In the genomic region with DNA sequence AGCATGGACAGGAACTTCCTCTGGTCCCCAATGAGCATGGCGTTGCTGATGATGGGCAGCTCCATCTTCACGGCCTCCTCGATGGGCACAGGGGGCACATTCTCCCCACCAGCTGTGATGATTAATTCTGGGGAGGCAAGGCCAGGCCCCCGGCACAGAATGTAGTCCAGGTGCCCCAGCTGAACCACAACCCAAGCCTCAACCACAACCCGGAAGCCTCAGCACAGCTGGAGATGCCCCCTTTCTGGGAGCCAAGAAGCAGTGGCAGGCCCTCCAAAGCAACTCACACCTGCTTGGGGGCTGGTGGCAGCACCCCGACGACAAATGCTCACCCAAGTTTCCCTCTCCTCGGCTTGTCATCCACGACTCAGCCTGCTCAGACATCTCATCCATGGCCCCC, we compare ENCODE assay signal across 16 cellular contexts. TPM values are rescaled to one million over a fixed set of nuclear protein-coding genes. Genes with fewer than 3 reads are reported as not detected.
DNase-seq lines count a peak whose midpoint lies in the region; ATAC-seq, FAIRE-seq and TF ChIP-seq lines count a peak whose summit lies in the region.
"Had no signal": no experiment of that assay in that cellular context is flagged by ENCODE, and none has a peak within 500 bp of the region (broad histone marks: within the 10 kb centered on the region; RNA-seq: fewer than 3 reads in every experiment).

No MANE protein-coding gene starts in this region.

- H3K27ac ChIP-seq in CD8-positive, alpha-beta T cell (ENCODE audit: low read depth, low read length) = no peak overlapping the region
- no peak overlapping the region for H3K27ac ChIP-seq in hepatocyte
- no peak overlapping the region for H3K27ac ChIP-seq in pancreas
- H3K27ac ChIP-seq: gastroesophageal sphincter, right lobe of liver, WERI-Rb-1 had no signal

- no peaks in the 10 kb centered on the region for H3K79me2 ChIP-seq in hepatocyte

- no peaks in the 10 kb centered on the region for H3K9me2 ChIP-seq in hepatocyte (replicated peaks; ENCODE audit: insufficient read depth)

- ATAC-seq in CD8-positive, alpha-beta T cell = peak; percentile 30
- ATAC-seq in HG02678 (IDR thresholded peaks at IDR 0.05; ENCODE audit: unreplicated experiment) (peak; percentile 43), activated B cell treated with CpG ODN at 0.5 μM for 24 hours (ENCODE audit: low read depth) (peak; percentile 29), pancreas (no peak)
- peak; percentile 70 to 77 for ATAC-seq in naive thymus-derived CD8-positive, alpha-beta T cell
- ATAC-seq: gastroesophageal sphincter had no signal

- TF ChIP-seq CTCF in CD8-positive, alpha-beta T cell (IDR thresholded peaks at IDR 0.05) = no peak
- TF ChIP-seq CTCF in activated B cell treated with CpG ODN at 0.5 μM for 24 hours (IDR thresholded peaks at IDR 0.05) (no peak), hepatocyte (IDR thresholded peaks at IDR 0.05; ENCODE audit: poor library complexity) (no peak), pancreas (IDR thresholded peaks at IDR 0.05) (no peak)

- no peaks in the 10 kb centered on the region for H3K36me3 ChIP-seq in CD8-positive, alpha-beta T cell (ENCODE audit: insufficient read depth, low read length)
- H3K36me3 ChIP-seq in hepatocyte (replicated peaks; ENCODE audit: insufficient read depth, low read depth) (no peaks in the 10 kb centered on the region), pancreas (peaks cover 0 to 15% (median 0%) of the 10 kb centered on the region in 3 donors)

- POLR2A ChIA-PET in CD8-positive, alpha-beta T cell (lab: Charles Lee) = no interaction called here
- POLR2A ChIA-PET in activated B cell treated with CpG ODN at 0.5 μM for 24 hours (lab: Charles Lee) = interaction anchor here (0.6 to 6.3 kb wide), 4 partner anchors 12 to 112 kb away, joined by 3 to 86 read pairs (median 5); partner anchors contain the start of genes CIB2 and IDH3A
- POLR2A ChIA-PET in naive thymus-derived CD8-positive, alpha-beta T cell (lab: Charles Lee) = no interaction called here

- H3K4me1 ChIP-seq in CD8-positive, alpha-beta T cell (ENCODE audit: insufficient read depth, low read length) = peaks cover 17% of the 10 kb centered on the region
- H3K4me1 ChIP-seq in hepatocyte (ENCODE audit: insufficient read depth) (no peaks in the 10 kb centered on the region), pancreas (no peaks in the 10 kb centered on the region)
- H3K4me1 ChIP-seq: right lobe of liver had no signal

- peak overlapping the region; percentile 16 for H3K4me3 Mint-ChIP-seq in CD8-positive, alpha-beta T cell
- peak overlapping the region; percentile 46 for H3K4me3 Mint-ChIP-seq in activated B cell treated with CpG ODN at 0.5 μM for 24 hours
- H3K4me3 Mint-ChIP-seq in naive thymus-derived CD8-positive, alpha-beta T cell = peak overlapping the region in 8 of 10 donors; percentile 16 to 73 (median 44)

- no peak for FAIRE-seq in pancreas (lab: Jason Lieb, UNC)

- no peaks in the 10 kb centered on the region for H3K9me3 Mint-ChIP-seq in CD8-positive, alpha-beta T cell
- H3K9me3 Mint-ChIP-seq in activated B cell treated with CpG ODN at 0.5 μM for 24 hours = no peaks in the 10 kb centered on the region
- no peaks in the 10 kb centered on the region for H3K9me3 Mint-ChIP-seq in naive thymus-derived CD8-positive, alpha-beta T cell

- H3K4me3 ChIP-seq in CD8-positive, alpha-beta T cell (ENCODE audit: low read depth, low read length) = no peak overlapping the region
- H3K4me3 ChIP-seq in hepatocyte = no peak overlapping the region
- H3K4me3 ChIP-seq in pancreas = no peak overlapping the region
- H3K4me3 ChIP-seq: gastroesophageal sphincter, lung, right lobe of liver had no signal

- no peaks in the 10 kb centered on the region for H3K27me3 ChIP-seq in CD8-positive, alpha-beta T cell (ENCODE audit: insufficient read depth, low read length)
- no peaks in the 10 kb centered on the region for H3K27me3 ChIP-seq in hepatocyte
- no peaks in the 10 kb centered on the region for H3K27me3 ChIP-seq in pancreas
- H3K27me3 ChIP-seq: gastroesophageal sphincter, right lobe of liver had no signal

- H2AFZ ChIP-seq in hepatocyte = no peak overlapping the region

- H3K4me1 Mint-ChIP-seq in CD8-positive, alpha-beta T cell (ENCODE audit: low read depth) = peaks cover 25% of the 10 kb centered on the region
- peaks cover 68% of the 10 kb centered on the region for H3K4me1 Mint-ChIP-seq in activated B cell treated with CpG ODN at 0.5 μM for 24 hours
- peaks cover 14 to 52% (median 24%) of the 10 kb centered on the region in 4 donors for H3K4me1 Mint-ChIP-seq in naive thymus-derived CD8-positive, alpha-beta T cell

- H3K4me2 ChIP-seq in hepatocyte = no peak overlapping the region

- 91% methylated on average over 9 of the region's 9 CpGs for WGBS in hepatocyte (ENCODE audit: low lambda C conversion rate, missing lambda C conversion rate)
- 70 to 87% methylated on average over 9 of the region's 9 CpGs for WGBS in pancreas, 2 donors

- peaks cover 3% of the 10 kb centered on the region for H3K27me3 Mint-ChIP-seq in CD8-positive, alpha-beta T cell (ENCODE audit: low read depth)
- H3K27me3 Mint-ChIP-seq in activated B cell treated with CpG ODN at 0.5 μM for 24 hours = no peaks in the 10 kb centered on the region
- H3K27me3 Mint-ChIP-seq in naive thymus-derived CD8-positive, alpha-beta T cell = peaks cover 0 to 1% (median 0%) of the 10 kb centered on the region in 5 donors

- no peak overlapping the region for H3K27ac Mint-ChIP-seq in CD8-positive, alpha-beta T cell
- peak overlapping the region; percentile 95 for H3K27ac Mint-ChIP-seq in activated B cell treated with CpG ODN at 0.5 μM for 24 hours
- peak overlapping the region in 7 of 10 donors; percentile 14 to 82 (median 46) for H3K27ac Mint-ChIP-seq in naive thymus-derived CD8-positive, alpha-beta T cell

- H3K36me3 Mint-ChIP-seq in CD8-positive, alpha-beta T cell = peaks cover 40% of the 10 kb centered on the region
- H3K36me3 Mint-ChIP-seq in activated B cell treated with CpG ODN at 0.5 μM for 24 hours (ENCODE audit: low read depth) = peaks cover 21% of the 10 kb centered on the region
- H3K36me3 Mint-ChIP-seq in naive thymus-derived CD8-positive, alpha-beta T cell = peaks cover 0 to 35% (median 24%) of the 10 kb centered on the region in 3 donors

- H4K20me1 ChIP-seq in hepatocyte (ENCODE audit: insufficient read depth, poor library complexity, severe bottlenecking) = no peaks in the 10 kb centered on the region

- DNase-seq in CD8-positive, alpha-beta T cell = peak in 2 of 7 experiments; percentile 25 to 39
- DNase-seq in activated B cell treated with CpG ODN at 0.5 μM for 24 hours (no peak), hepatocyte (ENCODE audit: low spot score) (no peak), pancreas (no peak), islet precursor cell (no peak)
- peak in 2 of 10 donors; percentile 15 to 21 for DNase-seq in naive thymus-derived CD8-positive, alpha-beta T cell
- DNase-seq: activated T-cell treated with anti-CD3 and anti-CD28 coated beads for 4 hours; AML-193; anterior cingulate cortex; NCI-H1694 treated with DMSO at 0.1 percent for 48 hours; stimulated activated CD4-positive, alpha-beta T cell treated with anti-CD3 and anti-CD28 coated beads, Interleukin-4, amount 100 ng/mL, for 1 hour; WERI-Rb-1 had no signal

- intact Hi-C loops in CD8-positive, alpha-beta T cell (cut with DNase I, micrococcal nuclease) = loop anchor here in 1 of 2 experiments (5.0 kb wide), 1 partner anchor 37 kb away; no protein-coding TSS in a partner anchor
- intact Hi-C loops in activated B cell treated with CpG ODN at 0.5 μM for 24 hours (cut with micrococcal nuclease) (loop anchor here (10.0 kb wide), 1 partner anchor 180 kb away; no protein-coding TSS in a partner anchor), pancreas (cut with DNase I) (no loop called here)

- no peaks in the 10 kb centered on the region for H3K9me3 ChIP-seq in CD8-positive, alpha-beta T cell (ENCODE audit: low read length)
- H3K9me3 ChIP-seq in hepatocyte (ENCODE audit: low read depth) (no peaks in the 10 kb centered on the region), pancreas (no peaks in the 10 kb centered on the region)
- H3K9me3 ChIP-seq: gastroesophageal sphincter, right lobe of liver had no signal

- CTCF ChIA-PET in CD8-positive, alpha-beta T cell (lab: Charles Lee) = interaction anchor here (0.9 to 1.5 kb wide), 4 partner anchors 10 to 215 kb away, joined by 3 to 4 read pairs (median 4); no protein-coding TSS in a partner anchor
- CTCF ChIA-PET in activated B cell treated with CpG ODN at 0.5 μM for 24 hours (lab: Charles Lee) = interaction anchor here (0.7 to 5.9 kb wide), 5 partner anchors 21 to 66 kb away, joined by 3 to 37 read pairs (median 5); partner anchors contain the start of genes CIB2 and IDH3A

RNA-seq across cellular contexts. Expression of gene IDH3A, which starts 25.2 kb away (rescaled TPM):
- 10 to 100 TPM; 54.4 to 61.0 TPM for total RNA-seq in CD8-positive, alpha-beta T cell
- 111 and 124 TPM in 2 replicates for total RNA-seq in activated B cell treated with CpG ODN at 0.5 μM for 24 hours
- total RNA-seq in naive thymus-derived CD8-positive, alpha-beta T cell = 10 to 100 TPM; 52.0 to 52.2 TPM
- polyA plus RNA-seq in naive thymus-derived CD8-positive, alpha-beta T cell = 10 to 100 TPM; 40.1 to 46.3 (median 42.3) TPM
- total RNA-seq in hepatocyte = 81.0 and 102 TPM in 2 replicates
- polyA plus RNA-seq in hepatocyte = 51.5 and 62.3 TPM in 2 replicates
- total RNA-seq in pancreas = 10 to 100 TPM; 18.9 to 32.1 (median 27.5) TPM
- 10 to 100 TPM; 10.2 to 22.4 TPM for polyA plus RNA-seq in pancreas

RNA-seq across cellular contexts. Expression of gene CIB2, which starts 43.2 kb away (rescaled TPM):
- total RNA-seq in CD8-positive, alpha-beta T cell = 1 to 10 TPM; 1.2 to 1.9 TPM
- total RNA-seq in activated B cell treated with CpG ODN at 0.5 μM for 24 hours = 3.5 and 3.7 TPM in 2 replicates
- 1 to 10 TPM; 1.2 to 1.6 TPM for total RNA-seq in naive thymus-derived CD8-positive, alpha-beta T cell
- polyA plus RNA-seq in naive thymus-derived CD8-positive, alpha-beta T cell = 1 to 10 TPM; 1.4 to 3.4 (median 2.5) TPM
- total RNA-seq in hepatocyte = 48.9 and 68.9 TPM in 2 replicates
- 40.5 and 46.3 TPM in 2 replicates for polyA plus RNA-seq in hepatocyte
- total RNA-seq in pancreas = 1 to 10 TPM; 2.6 to 5.1 (median 4.4) TPM
- 1 to 10 TPM; 1.5 to 3.3 TPM for polyA plus RNA-seq in pancreas

RNA-seq across cellular contexts. Expression of gene ACSBG1, which starts 60.0 kb away (rescaled TPM):
- under 1 TPM in 1 of 2 experiments, not detected in 1; 0.14 TPM for total RNA-seq in CD8-positive, alpha-beta T cell
- total RNA-seq in activated B cell treated with CpG ODN at 0.5 μM for 24 hours = 0.07 and 0.15 TPM in 2 replicates
- total RNA-seq in naive thymus-derived CD8-positive, alpha-beta T cell = not detected
- under 1 TPM in 2 of 3 donors, not detected in 1; 0.05 to 0.11 TPM for polyA plus RNA-seq in naive thymus-derived CD8-positive, alpha-beta T cell
- 0.08 and 0.93 TPM in 2 replicates for total RNA-seq in hepatocyte
- 0.10 and 0.47 TPM in 2 replicates for polyA plus RNA-seq in hepatocyte
- total RNA-seq in pancreas = under 1 TPM in 1 of 6 donors, not detected in 5; 0.04 TPM
- polyA plus RNA-seq in pancreas = under 1 TPM; 0.04 to 0.12 TPM
- total RNA-seq: right lobe of liver had no signal

Comparison
In these comparisons a context has a peak if more than half of its experiments do, and no peak if none do; other contexts are left out.
1. ATAC-seq: peak in CD8-positive, alpha-beta T cell (single experiment), HG02678 (single experiment), activated B cell treated with CpG ODN at 0.5 μM for 24 hours (single experiment) and naive thymus-derived CD8-positive, alpha-beta T cell (2 of 2); none in pancreas (0 of 4).
2. Peak in every context shown above with its lines, with median percentiles within 50 percentile points of each other: H3K4me3 Mint-ChIP-seq.